ENCODE assay signal across 18 cellular contexts in genomic region chr7:95737828-95738505, GRCh38. TPM values are rescaled to one million over a fixed set of nuclear protein-coding genes. Genes with fewer than 3 reads are reported as not detected.
"Had no signal": no experiment of that assay in that cellular context is flagged by ENCODE, and none has a peak within 500 bp of the region (broad histone marks: within the 10 kb centered on the region; RNA-seq: fewer than 3 reads in every experiment).

No MANE protein-coding gene starts in this region.

- H3K9me3 Mint-ChIP-seq: activated B cell treated with CpG ODN at 0.5 μM for 24 hours; activated CD4-positive, alpha-beta T cell treated with anti-CD3 and anti-CD28 coated beads, Interleukin-2, amount 10 ng/mL, durations not matched to agents 7 days and 5 days; activated naive CD8-positive, alpha-beta T cell treated with anti-CD3 and anti-CD28 coated beads, Interleukin-2, amount 50 U/mL, for 24 hours; nephron had no signal

- H3K4me3 Mint-ChIP-seq: activated B cell treated with CpG ODN at 0.5 μM for 24 hours; activated CD4-positive, alpha-beta T cell treated with anti-CD3 and anti-CD28 coated beads, Interleukin-2, amount 10 ng/mL, durations not matched to agents 7 days and 5 days; activated naive CD8-positive, alpha-beta T cell treated with anti-CD3 and anti-CD28 coated beads, Interleukin-2, amount 50 U/mL, for 24 hours; nephron had no signal

- H3K4me1 Mint-ChIP-seq: activated B cell treated with CpG ODN at 0.5 μM for 24 hours; activated CD4-positive, alpha-beta T cell treated with anti-CD3 and anti-CD28 coated beads, Interleukin-2, amount 10 ng/mL, durations not matched to agents 7 days and 5 days; activated naive CD8-positive, alpha-beta T cell treated with anti-CD3 and anti-CD28 coated beads, Interleukin-2, amount 50 U/mL, for 24 hours; nephron had no signal

- H3K27me3 Mint-ChIP-seq: activated CD4-positive, alpha-beta T cell treated with anti-CD3 and anti-CD28 coated beads, Interleukin-2, amount 10 ng/mL, durations not matched to agents 7 days and 5 days had no signal

- H3K4me1 ChIP-seq: ascending aorta, esophagus muscularis mucosa, psoas muscle, right lobe of liver, testis had no signal

- H3K27ac Mint-ChIP-seq: activated B cell treated with CpG ODN at 0.5 μM for 24 hours; activated CD4-positive, alpha-beta T cell treated with anti-CD3 and anti-CD28 coated beads, Interleukin-2, amount 10 ng/mL, durations not matched to agents 7 days and 5 days; activated naive CD8-positive, alpha-beta T cell treated with anti-CD3 and anti-CD28 coated beads, Interleukin-2, amount 50 U/mL, for 24 hours; nephron had no signal

- H3K4me3 ChIP-seq: ascending aorta, dorsolateral prefrontal cortex, esophagus muscularis mucosa, psoas muscle, right lobe of liver, testis had no signal

- DNase-seq: activated B cell treated with CpG ODN at 0.5 μM for 24 hours; activated CD4-positive, alpha-beta T cell treated with anti-CD3 and anti-CD28 coated beads, Interleukin-2, amount 10 ng/mL, durations not matched to agents 7 days and 5 days; activated CD8-positive, alpha-beta memory T cell treated with anti-CD3 and anti-CD28 coated beads for 24 hours; activated naive CD4-positive, alpha-beta T cell treated with Interleukin-2 at 50 U/mL for 16 hours; activated naive CD8-positive, alpha-beta T cell treated with anti-CD3 and anti-CD28 coated beads, Interleukin-2, amount 50 U/mL, for 24 hours; dorsolateral prefrontal cortex; glutamatergic neuron; mammary epithelial cell; psoas muscle; right lobe of liver; stimulated activated CD4-positive, alpha-beta T cell treated with anti-CD3 and anti-CD28 coated beads, Interleukin-2, amount 100 ng/mL, for 24 hours; stimulated activated naive CD4-positive, alpha-beta T cell; testis had no signal

- H3K9me3 ChIP-seq: ascending aorta, esophagus muscularis mucosa, psoas muscle, right lobe of liver, testis had no signal

- H3K36me3 ChIP-seq: ascending aorta, esophagus muscularis mucosa, right lobe of liver had no signal

- ATAC-seq: activated naive CD8-positive, alpha-beta T cell treated with anti-CD3 and anti-CD28 coated beads, Interleukin-2, amount 50 U/mL, for 24 hours; left lobe of liver had no signal

- H3K27me3 ChIP-seq: ascending aorta, right lobe of liver, testis had no signal

- H3K27ac ChIP-seq: ascending aorta, dorsolateral prefrontal cortex, esophagus muscularis mucosa, psoas muscle, right lobe of liver, testis had no signal

RNA-seq across cellular contexts. Expression of gene DYNC1I1, which starts 34.4 kb away (rescaled TPM):
- total RNA-seq: activated B cell treated with CpG ODN at 0.5 μM for 24 hours; activated CD4-positive, alpha-beta T cell treated with anti-CD3 and anti-CD28 coated beads, Interleukin-2, amount 10 ng/mL, durations not matched to agents 7 days and 5 days; bronchial epithelial cell had no signal
